Comparison of ENCODE assay signal across 33 cellular contexts in genomic region chr1:90817399-90817798, GRCh38.
"Had no signal": no experiment of that assay in that cellular context is flagged by ENCODE, and none has a peak within 500 bp of the region (broad histone marks: within the 10 kb centered on the region; RNA-seq: fewer than 3 reads in every experiment).

No MANE protein-coding gene starts in this region.

- H3K27me3 ChIP-seq: adrenal gland, body of pancreas, brain microvascular endothelial cell, breast epithelium had no signal

- H3K9me3 Mint-ChIP-seq: activated CD4-positive, alpha-beta memory T cell treated with anti-CD3 and anti-CD28 coated beads for 36 hours; activated CD4-positive, alpha-beta T cell treated with anti-CD3 and anti-CD28 coated beads, Interleukin-2, amount 10 ng/mL, durations not matched to agents 24 days and 14 days; activated CD8-positive, alpha-beta T cell treated with anti-CD3 and anti-CD28 coated beads for 36 hours; activated naive CD4-positive, alpha-beta T cell treated with anti-CD3 and anti-CD28 coated beads for 36 hours; activated naive CD4-positive, alpha-beta T cell treated with anti-CD3 and anti-CD28 coated beads, Interleukin-2, amount 50 U/mL, for 72 hours; activated naive CD8-positive, alpha-beta T cell treated with anti-CD3 and anti-CD28 coated beads for 36 hours; activated T-cell treated with anti-CD3 and anti-CD28 coated beads, Interleukin-2, amount 50 U/mL, for 4 hours; activated T-helper 1 cell treated with anti-CD3 and anti-CD28 coated beads, Interleukin-12 subunit alpha, Interleukin-12 subunit beta, Interleukin-2, Interleukin-4 antibody, amounts not matched to agents 30 ng/mL and 10 ng/mL and 1 ng/mL, durations not matched to agents 14 hours and 24 hours and 36 hours; T-helper 2 cell treated with Interferon-gamma antibody and Interleukin-4, amounts not matched to agents 5 μg/mL and 100 μg/mL, for 36 hours had no signal

- H3K4me1 Mint-ChIP-seq: activated B cell treated with CpG ODN at 0.5 μM for 24 hours; activated CD4-positive, alpha-beta T cell treated with anti-CD3 and anti-CD28 coated beads, Interleukin-2, amount 10 ng/mL, durations not matched to agents 24 days and 14 days; activated naive CD8-positive, alpha-beta T cell treated with anti-CD3 and anti-CD28 coated beads for 36 hours; activated T-helper 17 cell treated with anti-CD3 and anti-CD28 coated beads, Interleukin-2, amount 50 U/mL, for 72 hours had no signal

- ATAC-seq: activated CD8-positive, alpha-beta T cell treated with anti-CD3 and anti-CD28 coated beads for 36 hours; activated naive CD4-positive, alpha-beta T cell treated with anti-CD3 and anti-CD28 coated beads, Interleukin-2, amount 50 U/mL, for 72 hours; activated T-cell treated with anti-CD3 and anti-CD28 coated beads, Interleukin-2, amount 50 U/mL, for 4 hours; activated T-cell treated with anti-CD3 and anti-CD28 coated beads, Interleukin-2, amount 50 U/mL, for 72 hours; activated T-helper 17 cell treated with anti-CD3 and anti-CD28 coated beads, Interleukin-2, amount 50 U/mL, for 72 hours; body of pancreas had no signal

- H3K9me3 ChIP-seq: adrenal gland, body of pancreas, breast epithelium had no signal

- H3K36me3 Mint-ChIP-seq: activated CD4-positive, alpha-beta memory T cell treated with anti-CD3 and anti-CD28 coated beads for 36 hours; activated naive CD4-positive, alpha-beta T cell treated with anti-CD3 and anti-CD28 coated beads, Interleukin-2, amount 50 U/mL, for 72 hours; activated naive CD8-positive, alpha-beta T cell treated with anti-CD3 and anti-CD28 coated beads for 36 hours had no signal

- H3K4me1 ChIP-seq: adrenal gland, body of pancreas, breast epithelium had no signal

- H3K36me3 ChIP-seq: adrenal gland, brain microvascular endothelial cell, breast epithelium had no signal

- H3K27ac Mint-ChIP-seq: activated B cell treated with CpG ODN at 0.5 μM for 24 hours; activated CD4-positive, alpha-beta memory T cell treated with anti-CD3 and anti-CD28 coated beads for 36 hours; activated CD4-positive, alpha-beta T cell treated with anti-CD3 and anti-CD28 coated beads, Interleukin-2, amount 10 ng/mL, durations not matched to agents 24 days and 14 days; activated CD8-positive, alpha-beta T cell treated with anti-CD3 and anti-CD28 coated beads for 36 hours; activated naive CD4-positive, alpha-beta T cell treated with anti-CD3 and anti-CD28 coated beads for 36 hours; activated naive CD4-positive, alpha-beta T cell treated with anti-CD3 and anti-CD28 coated beads, Interleukin-2, amount 50 U/mL, for 72 hours; activated naive CD8-positive, alpha-beta T cell treated with anti-CD3 and anti-CD28 coated beads for 36 hours; activated T-cell treated with anti-CD3 and anti-CD28 coated beads, Interleukin-2, amount 50 U/mL, for 72 hours; activated T-helper 1 cell treated with anti-CD3 and anti-CD28 coated beads, Interleukin-12 subunit alpha, Interleukin-12 subunit beta, Interleukin-2, Interleukin-4 antibody, amounts not matched to agents 30 ng/mL and 10 ng/mL and 1 ng/mL, durations not matched to agents 14 hours and 24 hours and 36 hours; activated T-helper 17 cell treated with anti-CD3 and anti-CD28 coated beads, Interleukin-2, amount 50 U/mL, for 72 hours; T-helper 2 cell treated with Interferon-gamma antibody and Interleukin-4, amounts not matched to agents 5 μg/mL and 100 μg/mL, for 36 hours had no signal

- H3K4me3 Mint-ChIP-seq: activated B cell treated with CpG ODN at 0.5 μM for 24 hours; activated CD4-positive, alpha-beta memory T cell treated with anti-CD3 and anti-CD28 coated beads for 36 hours; activated CD4-positive, alpha-beta T cell treated with anti-CD3 and anti-CD28 coated beads, Interleukin-2, amount 10 ng/mL, durations not matched to agents 24 days and 14 days; activated CD8-positive, alpha-beta T cell treated with anti-CD3 and anti-CD28 coated beads for 36 hours; activated naive CD4-positive, alpha-beta T cell treated with anti-CD3 and anti-CD28 coated beads for 36 hours; activated naive CD8-positive, alpha-beta T cell treated with anti-CD3 and anti-CD28 coated beads for 36 hours; activated T-cell treated with anti-CD3 and anti-CD28 coated beads, Interleukin-2, amount 50 U/mL, for 4 hours; activated T-cell treated with anti-CD3 and anti-CD28 coated beads, Interleukin-2, amount 50 U/mL, for 72 hours; activated T-helper 1 cell treated with anti-CD3 and anti-CD28 coated beads, Interleukin-12 subunit alpha, Interleukin-12 subunit beta, Interleukin-2, Interleukin-4 antibody, amounts not matched to agents 30 ng/mL and 10 ng/mL and 1 ng/mL, durations not matched to agents 14 hours and 24 hours and 36 hours; activated T-helper 17 cell treated with anti-CD3 and anti-CD28 coated beads, Interleukin-2, amount 50 U/mL, for 72 hours; T-helper 2 cell treated with Interferon-gamma antibody and Interleukin-4, amounts not matched to agents 5 μg/mL and 100 μg/mL, for 36 hours had no signal

- DNase-seq: activated B cell treated with CpG ODN at 0.5 μM for 24 hours; activated CD4-positive, alpha-beta memory T cell treated with anti-CD3 and anti-CD28 coated beads for 36 hours; activated CD4-positive, alpha-beta T cell treated with anti-CD3 and anti-CD28 coated beads for 4 hours; activated CD4-positive, alpha-beta T cell treated with anti-CD3 and anti-CD28 coated beads, Interleukin-2, amount 10 ng/mL, durations not matched to agents 24 days and 14 days; activated CD4-positive, alpha-beta T cell treated with anti-CD3 and anti-CD28 coated beads, Interleukin-2, amount 50 U/mL, for 1 hour; activated CD4-positive, alpha-beta T cell treated with anti-CD3 and anti-CD28 coated beads, Interleukin-2, amount 50 U/mL, for 4 hours; activated CD4-positive, CD25-positive, alpha-beta regulatory T cell treated with anti-CD3 and anti-CD28 coated beads, Interleukin-2, amount 50 U/mL, for 72 hours; activated CD8-positive, alpha-beta memory T cell treated with anti-CD3 and anti-CD28 coated beads, Interleukin-2, amount 50 U/mL, for 4 hours; activated CD8-positive, alpha-beta T cell treated with anti-CD3 and anti-CD28 coated beads for 36 hours; activated effector memory CD4-positive, alpha-beta T cell treated with anti-CD3 and anti-CD28 coated beads, Interleukin-2, amount 50 U/mL, for 16 hours; activated gamma-delta T cell treated with Interleukin-2 at 50 U/mL for 16 hours; activated naive CD4-positive, alpha-beta T cell; activated naive CD4-positive, alpha-beta T cell treated with anti-CD3 and anti-CD28 coated beads for 36 hours; activated naive CD4-positive, alpha-beta T cell treated with anti-CD3 and anti-CD28 coated beads, Interleukin-2, amount 50 U/mL, for 16 hours; activated naive CD8-positive, alpha-beta T cell treated with anti-CD3 and anti-CD28 coated beads for 36 hours; activated T-cell treated with anti-CD3 and anti-CD28 coated beads for 4 hours; activated T-cell treated with anti-CD3 and anti-CD28 coated beads, Interleukin-2, amount 50 U/mL, for 1 hour; activated T-cell treated with anti-CD3 and anti-CD28 coated beads, Interleukin-2, amount 50 U/mL, for 4 hours; activated T-cell treated with anti-CD3 and anti-CD28 coated beads, Interleukin-2, amount 50 U/mL, for 72 hours; adrenal gland; amniotic stem cell; aorta; body of pancreas; brain microvascular endothelial cell; central memory CD4-positive, alpha-beta T cell; T-helper 2 cell; T-helper 9 cell had no signal

- H3K4me3 ChIP-seq: adrenal gland, body of pancreas, breast epithelium had no signal

- H3K27ac ChIP-seq: adrenal gland, body of pancreas, brain microvascular endothelial cell, breast epithelium, VCaP had no signal
